25 cellular contexts compared by ENCODE assay signal in the genomic region with DNA sequence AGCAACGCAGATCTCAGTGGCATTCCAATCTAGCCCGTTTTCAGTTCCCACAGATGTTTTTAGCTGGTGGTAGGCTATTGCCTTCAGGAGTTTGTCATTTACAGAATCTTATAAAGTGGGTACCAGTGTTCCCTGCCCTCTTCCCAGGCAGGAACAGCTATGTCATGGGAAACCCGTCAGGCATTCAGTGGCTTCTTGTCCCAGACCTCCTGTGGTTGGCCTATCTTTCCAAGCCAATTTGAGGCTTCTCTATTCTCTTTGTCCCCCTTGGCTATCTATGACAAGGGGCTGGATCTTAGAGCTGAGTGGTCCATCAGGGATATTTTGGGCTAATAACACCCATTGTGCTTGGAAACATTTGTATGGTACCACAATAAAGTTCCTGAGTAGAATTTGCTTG.
"Had no signal": no experiment of that assay in that cellular context is flagged by ENCODE, and none has a peak within 500 bp of the region (broad histone marks: within the 10 kb centered on the region; RNA-seq: fewer than 3 reads in every experiment).

No MANE protein-coding gene starts in this region.

- H3K4me2 ChIP-seq: smooth muscle cell had no signal

- H3K79me2 ChIP-seq: parathyroid adenoma had no signal

- H3K9me3 ChIP-seq: colonic mucosa, esophagus muscularis mucosa, gastrocnemius medialis, neutrophil, right lobe of liver, thyroid gland had no signal

- H3K27ac ChIP-seq: colonic mucosa, esophagus muscularis mucosa, gastrocnemius medialis, neutrophil, parathyroid adenoma, right lobe of liver, thyroid gland had no signal

- H3K9me3 Mint-ChIP-seq: dendritic cell treated with granulocyte-macrophage colony-stimulating factor and Interleukin-4, amounts not matched to agents 40 ng/mL and 50 ng/mL, for 4 days; natural killer cell; stimulated activated naive CD8-positive, alpha-beta T cell treated with anti-CD3 and anti-CD28 coated beads, Interleukin-15, amount 100 ng/mL, for 72 hours; type B pancreatic cell had no signal

- H2AFZ ChIP-seq: parathyroid adenoma had no signal

- H3K27me3 ChIP-seq: colonic mucosa, esophagus muscularis mucosa, gastrocnemius medialis, neutrophil, right lobe of liver, thyroid gland had no signal

- H3K4me1 Mint-ChIP-seq: natural killer cell had no signal

- H3K9ac ChIP-seq: parathyroid adenoma had no signal

- H3K4me1 ChIP-seq: colonic mucosa, esophagus muscularis mucosa, gastrocnemius medialis, parathyroid adenoma, right lobe of liver, thyroid gland had no signal

- H3K36me3 ChIP-seq: colonic mucosa, esophagus muscularis mucosa, gastrocnemius medialis, neutrophil, right lobe of liver, thyroid gland had no signal

- H3K4me3 Mint-ChIP-seq: dendritic cell treated with granulocyte-macrophage colony-stimulating factor and Interleukin-4, amounts not matched to agents 40 ng/mL and 50 ng/mL, for 4 days; natural killer cell; stimulated activated naive CD8-positive, alpha-beta T cell treated with anti-CD3 and anti-CD28 coated beads, Interleukin-15, amount 100 ng/mL, for 72 hours; type B pancreatic cell had no signal

- H3K4me3 ChIP-seq: colonic mucosa, esophagus muscularis mucosa, gastrocnemius medialis, lung, right lobe of liver, smooth muscle cell, thyroid gland had no signal

- H3K36me3 Mint-ChIP-seq: natural killer cell, type B pancreatic cell had no signal

- H3K27me3 Mint-ChIP-seq: dendritic cell treated with granulocyte-macrophage colony-stimulating factor and Interleukin-4, amounts not matched to agents 40 ng/mL and 50 ng/mL, for 4 days; progenitor cell of endocrine pancreas; stimulated activated naive CD8-positive, alpha-beta T cell treated with anti-CD3 and anti-CD28 coated beads, Interleukin-15, amount 100 ng/mL, for 72 hours had no signal

- H3K27ac Mint-ChIP-seq: dendritic cell treated with granulocyte-macrophage colony-stimulating factor and Interleukin-4, amounts not matched to agents 40 ng/mL and 50 ng/mL, for 4 days; natural killer cell; progenitor cell of endocrine pancreas; stimulated activated naive CD8-positive, alpha-beta T cell treated with anti-CD3 and anti-CD28 coated beads, Interleukin-15, amount 100 ng/mL, for 72 hours; type B pancreatic cell had no signal

- DNase-seq: central memory CD4-positive, alpha-beta T cell; colonic mucosa; effector CD8-positive, alpha-beta T cell; gastrocnemius medialis; head of caudate nucleus; kidney; mesenchymal stem cell; midbrain; natural killer cell; right lobe of liver; stimulated activated CD4-positive, alpha-beta T cell treated with anti-CD3 and anti-CD28 coated beads, Interleukin-12 subunit alpha, Interleukin-12 subunit beta, amount 100 ng/mL, for 4 hours; stimulated activated CD4-positive, alpha-beta T cell treated with anti-CD3 and anti-CD28 coated beads, Interleukin-1b, Interleukin-23, amount 100 ng/mL, for 48 hours; stimulated activated CD4-positive, alpha-beta T cell treated with anti-CD3 and anti-CD28 coated beads, Interleukin-4, amount 100 ng/mL, for 1 hour; stimulated activated CD8-positive, alpha-beta memory T cell treated with anti-CD3 and anti-CD28 coated beads, Interleukin-4, amount 100 ng/mL, for 48 hours; stimulated activated naive CD4-positive, alpha-beta T cell; stimulated activated naive CD8-positive, alpha-beta T cell treated with anti-CD3 and anti-CD28 coated beads, Interleukin-15, amount 100 ng/mL, for 72 hours; thyroid gland had no signal
